Comparison of ENCODE assay signal across 9 cellular contexts in genomic region chr5:65722575-65723424, GRCh38. TPM values are rescaled to one million over a fixed set of nuclear protein-coding genes. Genes with fewer than 3 reads are reported as not detected.
A peak's percentile ranks its signal among the peaks of the same experiment; 100 is the strongest.
DNase-seq lines count a peak whose midpoint lies in the region; ATAC-seq, FAIRE-seq and TF ChIP-seq lines count a peak whose summit lies in the region.
"Had no signal": no experiment of that assay in that cellular context is flagged by ENCODE, and none has a peak within 500 bp of the region (broad histone marks: within the 10 kb centered on the region; RNA-seq: fewer than 3 reads in every experiment).

No MANE protein-coding gene starts in this region.

- no peak for TF ChIP-seq EP300 in GM12878 (IDR thresholded peaks at IDR 0.05; ENCODE audit: borderline replicate concordance in 1 of 2, control insufficient read depth in 1 of 2, low read depth in 2 of 2, low read length in 2 of 2)

- H3K4me1 Mint-ChIP-seq in HFFc6 (ENCODE audit: low read depth), result peaks cover 38% of the 10 kb centered on the region

- FAIRE-seq in GM12878 (lab: Jason Lieb, UNC), result peak; percentile 35
- FAIRE-seq: endometrium had no signal

- in situ Hi-C loops in GM12878 (cut with MboI), result no loop called here

- H3K9ac ChIP-seq in GM12878 (ENCODE audit: control insufficient read depth, insufficient read depth, low read length) (peak overlapping the region; percentile 65), rectal smooth muscle tissue (ENCODE audit: low read length) (peak overlapping the region; percentile 59)

- peak overlapping the region; percentile 91 for H3K27ac Mint-ChIP-seq in HFFc6

- TSS peak; percentile 84 for BruUV-seq in GM12878 (replicated peaks; lab: Mats Ljungman, UMichigan)

- H3K27me3 ChIP-seq in GM12878 (replicated peaks in 1 of 2; ENCODE audit: control insufficient read depth in 2 of 2, insufficient read depth in 2 of 2, low read length in 1 of 2) (no peaks in the 10 kb centered on the region), rectal smooth muscle tissue (ENCODE audit: control insufficient read depth, insufficient read depth, low read length) (no peaks in the 10 kb centered on the region)

- intact Hi-C loops in GM12878 (cut with micrococcal nuclease; ENCODE audit: unreplicated experiment), result loop anchor here (5.0 kb wide), 2 partner anchors 105 to 205 kb away; partner anchors contain the start of gene ERBIN

- no peak for TF ChIP-seq CTCF in HFFc6 (IDR thresholded peaks at IDR 0.05)
- no peak for TF ChIP-seq CTCF in GM12878 (IDR thresholded peaks at IDR 0.05 in 2 of 3, conservative IDR thresholded peaks at IDR 0.05 in 1 of 3; ENCODE audit: control insufficient read depth in 2 of 3, extremely low read depth in 1 of 3, insufficient read depth in 1 of 3, low read depth in 3 of 3, low read length in 3 of 3)

- no peaks in the 10 kb centered on the region for H3K9me3 Mint-ChIP-seq in HFFc6

- H3K27ac ChIP-seq in GM12878 (ENCODE audit: control insufficient read depth, insufficient read depth) (peak overlapping the region; percentile 45), rectal smooth muscle tissue (ENCODE audit: low read depth, low read length) (peak overlapping the region; percentile 56)

- peaks cover 20% of the 10 kb centered on the region for H3K36me3 Mint-ChIP-seq in HFFc6 (ENCODE audit: low read depth)

- H3K79me2 ChIP-seq in GM12878 (ENCODE audit: control insufficient read depth, insufficient read depth, low read length), result peaks cover 42% of the 10 kb centered on the region

- peak overlapping the region; percentile 71 for H3K4me2 ChIP-seq in GM12878 (ENCODE audit: control insufficient read depth, insufficient read depth)

- peak; percentile 30 for ATAC-seq in GM12878

- POLR2A ChIA-PET in GM12878 (lab: Charles Lee), result interaction anchor here (0.5 to 1.6 kb wide), 4 partner anchors 12 to 202 kb away, joined by 3 to 5 read pairs (median 3); no protein-coding TSS in a partner anchor

- H3K36me3 ChIP-seq in GM12878 (ENCODE audit: control insufficient read depth in 2 of 2, insufficient read depth in 2 of 2, low read length in 1 of 2) (no peaks in the 10 kb centered on the region), rectal smooth muscle tissue (ENCODE audit: control insufficient read depth, insufficient read depth, low read length) (no peaks in the 10 kb centered on the region)

- no peaks in the 10 kb centered on the region for H3K27me3 Mint-ChIP-seq in HFFc6 (ENCODE audit: insufficient read depth)

- H3K9me3 ChIP-seq in GM12878 (replicated peaks; ENCODE audit: control insufficient read depth, insufficient read depth, low read length), result no peaks in the 10 kb centered on the region

- SMC1A ChIA-PET in GM12878 (lab: Charles Lee; ENCODE audit: uncharacterized antibody, unreplicated experiment), result interaction anchor here (0.8 to 1.0 kb wide), 2 partner anchors 15 to 97 kb away, joined by 3 read pairs; no protein-coding TSS in a partner anchor

- peak overlapping the region; percentile 15 for H2AFZ ChIP-seq in GM12878 (ENCODE audit: control insufficient read depth, low read depth, low read length)

- peak overlapping the region; percentile 77 for H3K4me3 ChIP-seq in GM12878
- H3K4me3 ChIP-seq in rectal smooth muscle tissue (ENCODE audit: low read length), result peak overlapping the region; percentile 82

- no peaks in the 10 kb centered on the region for H4K20me1 ChIP-seq in GM12878 (ENCODE audit: control insufficient read depth, insufficient read depth)

- H3K4me3 Mint-ChIP-seq in HFFc6, result peak overlapping the region; percentile 97

- DNase-seq in Daoy (ENCODE audit: low read depth) (peak; percentile 70), HFFc6 (peak; percentile 65), NOMO-1 treated with DMSO at 0.1 percent for 48 hours (lab: John Stamatoyannopoulos, UW; ENCODE audit: unreplicated experiment) (peak; percentile 62), GM12878 (ENCODE audit: low read depth, low spot score) (no peak), hypothalamus (lab: John Stamatoyannopoulos, UW) (peak in 37 of 51 donors; percentile 1 to 82 (median 25)), HK-2 (ENCODE audit: unreplicated experiment) (no peak), mesenteric fat pad (ENCODE audit: low spot score) (no peak)

- TF ChIP-seq RAD21 in GM12878 (IDR thresholded peaks at IDR 0.05; ENCODE audit: insufficient read depth, low read depth, low read length), result no peak

- 16% methylated on average over 29 of the region's 29 CpGs for WGBS in GM12878 (ENCODE audit: insufficient coverage, insufficient replicate concordance, low lambda C conversion rate, missing lambda C conversion rate)

- CTCF ChIA-PET in GM12878 (lab: Yijun Ruan, JAX), result interaction anchor here (1.0 to 1.2 kb wide), 2 partner anchors 20 to 433 kb away, joined by 3 read pairs; no protein-coding TSS in a partner anchor

- no peak for TF ChIP-seq POLR2A in GM12878 (IDR thresholded peaks at IDR 0.05; ENCODE audit: low read depth, low read length)

- RAD21 ChIA-PET in GM12878 (lab: Charles Lee; ENCODE audit: unreplicated experiment), result interaction anchor here (0.6 to 1.6 kb wide), 6 partner anchors 20 to 912 kb away, joined by 3 to 4 read pairs (median 3); no protein-coding TSS in a partner anchor

- H3K4me1 ChIP-seq in GM12878 (ENCODE audit: control insufficient read depth, insufficient read depth, low read length) (peaks cover 12% of the 10 kb centered on the region), rectal smooth muscle tissue (ENCODE audit: control insufficient read depth, insufficient read depth, low read length) (no peaks in the 10 kb centered on the region)

TF ChIP-seq in GM12878, 131 proteins besides CTCF, POLR2A, EP300 and RAD21 (continues in another document):
- 0 out of 2 replicates have a peak, but pooled peaks have one; percentile 14 for TF ChIP-seq IKZF1 (conservative IDR thresholded peaks at IDR 0.05)
- peak; percentile 53; the same call in 1 of the 2 replicates for TF ChIP-seq SPI1 (IDR thresholded peaks at IDR 0.05; ENCODE audit: borderline replicate concordance, insufficient read depth, low read depth, low read length)
- 0 out of 2 replicates have a peak, but pooled peaks have one; percentile 36 for TF ChIP-seq ASH2L (IDR thresholded peaks at IDR 0.05; ENCODE audit: borderline replicate concordance, low read depth)
- TF ChIP-seq, protein P1, sequence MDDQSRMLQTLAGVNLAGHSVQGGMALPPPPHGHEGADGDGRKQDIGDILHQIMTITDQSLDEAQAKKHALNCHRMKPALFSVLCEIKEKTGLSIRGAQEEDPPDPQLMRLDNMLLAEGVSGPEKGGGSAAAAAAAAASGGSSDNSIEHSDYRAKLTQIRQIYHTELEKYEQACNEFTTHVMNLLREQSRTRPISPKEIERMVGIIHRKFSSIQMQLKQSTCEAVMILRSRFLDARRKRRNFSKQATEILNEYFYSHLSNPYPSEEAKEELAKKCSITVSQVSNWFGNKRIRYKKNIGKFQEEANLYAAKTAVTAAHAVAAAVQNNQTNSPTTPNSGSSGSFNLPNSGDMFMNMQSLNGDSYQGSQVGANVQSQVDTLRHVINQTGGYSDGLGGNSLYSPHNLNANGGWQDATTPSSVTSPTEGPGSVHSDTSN (IDR thresholded peaks at IDR 0.05; ENCODE audit: insufficient replicate concordance, low read depth, low read length), result no peak
- no peak for TF ChIP-seq RBBP5 (conservative IDR thresholded peaks at IDR 0.05)
- TF ChIP-seq IKZF2 (IDR thresholded peaks at IDR 0.05), result peak in 1 of 2 experiments; percentile 13; a peak in 1 of 4 replicates
- 0 out of 2 replicates have a peak, but pooled peaks have one; percentile 5 for TF ChIP-seq HCFC1 (IDR thresholded peaks at IDR 0.05; ENCODE audit: low read length)

RNA-seq across cellular contexts. Expression of gene NLN, which starts 0.8 kb away (rescaled TPM):
- total RNA-seq in Daoy (2014; rRNA removed; shearing (Covaris generic)), result 43.8 and 44.2 TPM in 2 replicates
- total RNA-seq in HFFc6 (2021; fragmentation: NEBNext Ultra II Directional; extraction: Animal tissue kit (Norgen Biotek cat#: 25700)), result 10 to 100 TPM; 47.9 to 62.0 (median 57.1) TPM
- 22.6 and 24.3 TPM in 2 replicates for total RNA-seq in GM12878 (2013; cell fraction: nucleolus; rRNA removed)
- total RNA-seq in GM12878 (2014; rRNA removed) (29.6 and 31.6 TPM in 2 replicates), GM12878 (2014; rRNA removed; fragmentation: Illumina TruSeq; extraction: Trizol) (33.4 and 35.1 TPM in 2 replicates), GM12878 (2021) (38.8 and 43.8 TPM in 2 replicates), mesenteric fat pad (31.5 TPM)
- polyA plus RNA-seq in GM12878 (2011; ENCODE audit: low read depth), result 6.9 TPM
- polyA plus RNA-seq in GM12878 (2011; rRNA removed) (15.9 and 23.4 TPM in 2 replicates), GM12878 (2014; fragmentation: Illumina TruSeq; extraction: Trizol) (35.2 and 40.4 TPM in 2 replicates), GM12878 (2014; fragmentation: Nextera tagmentation; extraction: Ambion mirVana) (1 to 10 TPM; 6.8 to 9.2 TPM), GM12878 (2014; rRNA removed) (26.0 and 27.8 TPM in 2 replicates), GM12878 (2016; fragmentation: Nextera tagmentation; extraction: Ambion mirVana) (10 to 100 TPM; 56.1 to 56.9 TPM)
- 11.4 and 11.6 TPM in 2 replicates for polyA plus RNA-seq in GM12878 (2011; cell fraction: cytosol; rRNA removed)
- polyA plus RNA-seq in GM12878 (2011; cell fraction: nucleus; rRNA removed), result 6.4 and 7.1 TPM in 2 replicates
- polyA plus RNA-seq in GM12878 (2012), result 8.4 and 10.3 TPM in 2 replicates
- polyA minus RNA-seq in GM12878 (2011; rRNA and poly(A)+ RNA removed), result 28.8 and 32.2 TPM in 2 replicates
- polyA minus RNA-seq in GM12878 (2011; cell fraction: cytosol; rRNA and poly(A)+ RNA removed), result 7.1 and 11.5 TPM in 2 replicates
- 4.8 and 7.5 TPM in 2 replicates for polyA minus RNA-seq in GM12878 (2011; cell fraction: nucleus; rRNA and poly(A)+ RNA removed)

RNA-seq across cellular contexts. Expression of gene SGTB, which starts 0.9 kb away (rescaled TPM):
- total RNA-seq in Daoy (2014; rRNA removed; shearing (Covaris generic)), result 7.7 and 9.9 TPM in 2 replicates
- total RNA-seq in HFFc6 (2021; fragmentation: NEBNext Ultra II Directional; extraction: Animal tissue kit (Norgen Biotek cat#: 25700)), result 10 to 100 TPM; 25.7 to 32.7 (median 30.1) TPM
- 7.8 and 9.2 TPM in 2 replicates for total RNA-seq in GM12878 (2013; cell fraction: nucleolus; rRNA removed)
- total RNA-seq in GM12878 (2014; rRNA removed), result 4.5 and 5.1 TPM in 2 replicates
- 5.3 and 5.7 TPM in 2 replicates for total RNA-seq in GM12878 (2014; rRNA removed; fragmentation: Illumina TruSeq; extraction: Trizol)
- 7.8 and 8.3 TPM in 2 replicates for total RNA-seq in GM12878 (2021)
- polyA plus RNA-seq in GM12878 (2011; ENCODE audit: low read depth), result 1.5 TPM
- 5.7 and 11.6 TPM in 2 replicates for polyA plus RNA-seq in GM12878 (2011; rRNA removed)
- polyA plus RNA-seq in GM12878 (2011; cell fraction: cytosol; rRNA removed), result 1.8 and 2.1 TPM in 2 replicates
- 2.3 and 2.9 TPM in 2 replicates for polyA plus RNA-seq in GM12878 (2011; cell fraction: nucleus; rRNA removed)
- 2.3 and 2.9 TPM in 2 replicates for polyA plus RNA-seq in GM12878 (2012)
- polyA plus RNA-seq in GM12878 (2014; fragmentation: Illumina TruSeq; extraction: Trizol), result 5.4 and 5.5 TPM in 2 replicates
- polyA plus RNA-seq in GM12878 (2014; fragmentation: Nextera tagmentation; extraction: Ambion mirVana), result 1 to 10 TPM; 1.0 to 1.4 TPM
- 2.4 and 3.0 TPM in 2 replicates for polyA plus RNA-seq in GM12878 (2014; rRNA removed)
- polyA plus RNA-seq in GM12878 (2016; fragmentation: Nextera tagmentation; extraction: Ambion mirVana), result 1 to 10 TPM; 5.4 to 5.5 TPM
- polyA minus RNA-seq in GM12878 (2011; rRNA and poly(A)+ RNA removed), result 2.2 and 4.5 TPM in 2 replicates
- polyA minus RNA-seq in GM12878 (2011; cell fraction: cytosol; rRNA and poly(A)+ RNA removed), result 1.6 and 1.9 TPM in 2 replicates
- 2.2 and 2.9 TPM in 2 replicates for polyA minus RNA-seq in GM12878 (2011; cell fraction: nucleus; rRNA and poly(A)+ RNA removed)
- total RNA-seq in mesenteric fat pad, result 13.0 TPM

Comparison
In these comparisons a context has a peak if more than half of its experiments do, and no peak if none do; other contexts are left out.
1. DNase-seq: peak in Daoy (single experiment), HFFc6 (single experiment), NOMO-1 treated with DMSO at 0.1 percent for 48 hours (single experiment) and hypothalamus (37 of 51); none in GM12878 (single experiment), HK-2 (single experiment) and mesenteric fat pad (single experiment).